Comparison of ENCODE assay signal across 16 cellular contexts in genomic region chr16:88133507-88133843, GRCh38.
"Had no signal": no experiment of that assay in that cellular context is flagged by ENCODE, and none has a peak within 500 bp of the region (broad histone marks: within the 10 kb centered on the region; RNA-seq: fewer than 3 reads in every experiment).

No MANE protein-coding gene starts in this region.

- H3K9me3 ChIP-seq: SK-N-SH had no signal

- DNase-seq: KBM-7, NCI-H1092, NCI-H1105 treated with DMSO at 0.1 percent for 48 hours, NCI-H1417 treated with DMSO at 0.1 percent for 48 hours, NCI-H146, NCI-H1694 treated with DMSO at 0.1 percent for 48 hours, NCI-H1930, NCI-H2081, NCI-H2107, NCI-H2227 treated with DMSO at 0.1 percent for 48 hours, NCI-H524, NCI-H526 treated with DMSO at 0.1 percent for 48 hours, NCI-H748 treated with DMSO at 0.1 percent for 48 hours, SHP77 had no signal

- H3K9ac ChIP-seq: SK-N-SH had no signal

- H3K27ac ChIP-seq: RWPE1 had no signal
